In the genomic region with DNA sequence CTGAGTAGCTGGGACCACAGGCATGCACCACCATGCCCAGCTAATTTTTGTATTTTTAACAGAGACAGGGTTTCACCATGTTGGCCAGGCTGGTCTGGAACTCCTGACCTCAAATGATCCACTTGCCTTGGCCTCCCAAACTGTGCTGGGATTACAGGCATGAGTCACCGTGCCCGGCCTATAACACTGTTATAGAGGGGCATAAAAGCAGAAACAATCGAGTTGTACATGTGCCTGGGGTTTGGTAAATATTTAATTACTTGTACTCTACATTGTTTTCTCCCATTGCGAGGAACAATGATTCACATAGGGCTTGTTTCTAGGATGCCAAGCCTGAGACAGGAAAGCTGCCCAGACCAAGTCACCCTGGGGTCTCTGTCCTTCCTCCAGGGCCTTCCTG, we compare ENCODE assay signal across 7 cellular contexts. TPM values are rescaled to one million over a fixed set of nuclear protein-coding genes. Genes with fewer than 3 reads are reported as not detected.
"Had no signal": no experiment of that assay in that cellular context is flagged by ENCODE, and none has a peak within 500 bp of the region (broad histone marks: within the 10 kb centered on the region; RNA-seq: fewer than 3 reads in every experiment).

No MANE protein-coding gene starts in this region.

RNA-seq across cellular contexts. Expression of gene NPPC, which starts 45.8 kb away (rescaled TPM):
- total RNA-seq: ascending aorta, chondrocyte, mammary epithelial cell, occipital lobe, tibial nerve had no signal
- polyA plus RNA-seq: liver; mammary epithelial cell; naive thymus-derived CD4-positive, alpha-beta T cell had no signal
